16 cellular contexts compared by ENCODE assay signal in the genomic region with DNA sequence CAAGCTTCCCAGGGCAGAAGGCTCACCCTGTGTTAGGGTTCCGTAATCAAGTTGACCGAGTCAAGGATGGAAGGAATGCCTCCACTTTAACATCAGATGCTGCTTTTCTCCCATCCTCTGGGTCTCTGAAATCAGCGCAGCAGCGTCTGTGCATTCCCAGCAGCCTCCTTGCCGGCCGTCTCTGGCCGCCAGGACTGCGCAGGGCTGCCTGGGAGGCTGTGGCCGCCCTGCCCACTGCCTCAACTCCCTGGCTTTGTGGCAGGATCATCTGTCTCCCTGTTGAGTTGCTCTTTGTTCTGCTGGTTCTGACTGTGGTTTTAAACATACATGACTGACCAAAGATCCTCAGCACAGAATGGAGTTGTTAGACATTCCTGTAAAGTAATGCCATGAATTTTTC. TPM values are rescaled to one million over a fixed set of nuclear protein-coding genes. Genes with fewer than 3 reads are reported as not detected.
"Had no signal": no experiment of that assay in that cellular context is flagged by ENCODE, and none has a peak within 500 bp of the region (broad histone marks: within the 10 kb centered on the region; RNA-seq: fewer than 3 reads in every experiment).

No MANE protein-coding gene starts in this region.

- H3K9me3 ChIP-seq: colonic mucosa, gastrocnemius medialis, thoracic aorta had no signal

- H3K36me3 Mint-ChIP-seq: activated CD4-positive, alpha-beta memory T cell treated with anti-CD3 and anti-CD28 coated beads for 36 hours; activated naive CD8-positive, alpha-beta T cell treated with anti-CD3 and anti-CD28 coated beads, Interleukin-2, amount 10 ng/mL, durations not matched to agents 7 days and 5 days had no signal

- DNase-seq: activated CD4-positive, alpha-beta memory T cell treated with anti-CD3 and anti-CD28 coated beads for 36 hours; activated CD4-positive, alpha-beta T cell treated with anti-CD3 and anti-CD28 coated beads for 1 hour; activated naive CD8-positive, alpha-beta T cell treated with anti-CD3 and anti-CD28 coated beads, Interleukin-2, amount 10 ng/mL, durations not matched to agents 7 days and 5 days; activated T-cell treated with anti-CD3 and anti-CD28 coated beads, Interleukin-2, amount 50 U/mL, for 72 hours; colonic mucosa; effector CD8-positive, alpha-beta T cell; gastrocnemius medialis; left colon; mammary epithelial cell; stimulated activated CD4-positive, alpha-beta T cell treated with anti-CD3 and anti-CD28 coated beads, Interleukin-15, amount 100 ng/mL, for 24 hours; stimulated activated CD4-positive, alpha-beta T cell treated with anti-CD3 and anti-CD28 coated beads, Interleukin-4, amount 100 ng/mL, for 24 hours had no signal

- H3K9me3 Mint-ChIP-seq: activated CD4-positive, alpha-beta memory T cell treated with anti-CD3 and anti-CD28 coated beads for 36 hours; activated naive CD8-positive, alpha-beta T cell treated with anti-CD3 and anti-CD28 coated beads, Interleukin-2, amount 10 ng/mL, durations not matched to agents 7 days and 5 days; activated T-cell treated with anti-CD3 and anti-CD28 coated beads, Interleukin-2, amount 50 U/mL, for 72 hours; nephron; stimulated activated naive CD8-positive, alpha-beta T cell treated with anti-CD3 and anti-CD28 coated beads, Interleukin-15, Interleukin-2, amounts not matched to agents 100 ng/mL and 50 ng/mL, for 24 hours had no signal

- H3K27me3 Mint-ChIP-seq: stimulated activated naive CD8-positive, alpha-beta T cell treated with anti-CD3 and anti-CD28 coated beads, Interleukin-15, Interleukin-2, amounts not matched to agents 100 ng/mL and 50 ng/mL, for 24 hours had no signal

- ATAC-seq: activated T-cell treated with anti-CD3 and anti-CD28 coated beads, Interleukin-2, amount 50 U/mL, for 72 hours; gastrocnemius medialis; left colon had no signal

- H3K27me3 ChIP-seq: cardiac muscle cell, colonic mucosa, gastrocnemius medialis had no signal

- H3K27ac Mint-ChIP-seq: activated CD4-positive, alpha-beta memory T cell treated with anti-CD3 and anti-CD28 coated beads for 36 hours; activated naive CD8-positive, alpha-beta T cell treated with anti-CD3 and anti-CD28 coated beads, Interleukin-2, amount 10 ng/mL, durations not matched to agents 7 days and 5 days; activated T-cell treated with anti-CD3 and anti-CD28 coated beads, Interleukin-2, amount 50 U/mL, for 72 hours; nephron; stimulated activated naive CD8-positive, alpha-beta T cell treated with anti-CD3 and anti-CD28 coated beads, Interleukin-15, Interleukin-2, amounts not matched to agents 100 ng/mL and 50 ng/mL, for 24 hours had no signal

- H3K27ac ChIP-seq: cardiac muscle cell, colonic mucosa, gastrocnemius medialis, thoracic aorta had no signal

- H3K4me3 ChIP-seq: cardiac muscle cell, colonic mucosa, gastrocnemius medialis, thoracic aorta had no signal

- H3K4me1 Mint-ChIP-seq: activated naive CD8-positive, alpha-beta T cell treated with anti-CD3 and anti-CD28 coated beads, Interleukin-2, amount 10 ng/mL, durations not matched to agents 7 days and 5 days had no signal

- H3K36me3 ChIP-seq: cardiac muscle cell, colonic mucosa, gastrocnemius medialis, thoracic aorta had no signal

- H3K4me3 Mint-ChIP-seq: activated CD4-positive, alpha-beta memory T cell treated with anti-CD3 and anti-CD28 coated beads for 36 hours; activated naive CD8-positive, alpha-beta T cell treated with anti-CD3 and anti-CD28 coated beads, Interleukin-2, amount 10 ng/mL, durations not matched to agents 7 days and 5 days; activated T-cell treated with anti-CD3 and anti-CD28 coated beads, Interleukin-2, amount 50 U/mL, for 72 hours; nephron; stimulated activated naive CD8-positive, alpha-beta T cell treated with anti-CD3 and anti-CD28 coated beads, Interleukin-15, Interleukin-2, amounts not matched to agents 100 ng/mL and 50 ng/mL, for 24 hours had no signal

- H3K4me1 ChIP-seq: colonic mucosa had no signal

RNA-seq across cellular contexts. Expression of a gene that starts 56.5 kb away (rescaled TPM):
- total RNA-seq: T-helper 2 cell treated with Interferon-gamma antibody and Interleukin-4, amounts not matched to agents 100 ng/mL and 5 ng/mL, for 36 hours had no signal
